Comparison of ENCODE assay signal across 33 cellular contexts in genomic region chr17:42778570-42778969, GRCh38. TPM values are rescaled to one million over a fixed set of nuclear protein-coding genes. Genes with fewer than 3 reads are reported as not detected.
"Had no signal": no experiment of that assay in that cellular context is flagged by ENCODE, and none has a peak within 500 bp of the region (broad histone marks: within the 10 kb centered on the region; RNA-seq: fewer than 3 reads in every experiment).

No MANE protein-coding gene starts in this region.

- ATAC-seq: esophagus mucosa; foreskin keratinocyte; heart left ventricle; naive thymus-derived CD4-positive, alpha-beta T cell; right cardiac atrium; stimulated activated naive CD8-positive, alpha-beta T cell treated with anti-CD3 and anti-CD28 coated beads, Interleukin-15, Interleukin-2, amounts not matched to agents 100 U/mL and 50 U/mL, for 24 hours had no signal

- H3K4me3 ChIP-seq: heart left ventricle, testis had no signal

- H3K27ac Mint-ChIP-seq: activated CD4-positive, alpha-beta memory T cell treated with anti-CD3 and anti-CD28 coated beads for 36 hours; activated CD4-positive, alpha-beta T cell treated with anti-CD3 and anti-CD28 coated beads, Interleukin-2, amount 10 ng/mL, durations not matched to agents 24 days and 14 days; activated naive CD4-positive, alpha-beta T cell treated with anti-CD3 and anti-CD28 coated beads, Interleukin-2, amount 10 ng/mL, durations not matched to agents 7 days and 5 days; activated naive CD8-positive, alpha-beta T cell treated with anti-CD3 and anti-CD28 coated beads, Interleukin-2, amount 10 ng/mL, durations not matched to agents 7 days and 5 days; activated T-helper 1 cell treated with anti-CD3 and anti-CD28 coated beads, Interleukin-12 subunit alpha, Interleukin-12 subunit beta, Interleukin-2, Interleukin-4 antibody, amounts not matched to agents 30 ng/mL and 10 ng/mL and 1 ng/mL, durations not matched to agents 14 hours and 24 hours and 36 hours; immature natural killer cell; mesothelial cell of epicardium had no signal

- H3K9me3 ChIP-seq: heart left ventricle, testis had no signal

- DNase-seq: activated CD4-positive, alpha-beta memory T cell treated with anti-CD3 and anti-CD28 coated beads for 36 hours; activated CD4-positive, alpha-beta T cell treated with anti-CD3 and anti-CD28 coated beads, Interleukin-2, amount 10 ng/mL, durations not matched to agents 24 days and 14 days; activated CD4-positive, CD25-positive, alpha-beta regulatory T cell treated with anti-CD3 and anti-CD28 coated beads, Interleukin-2, amount 50 U/mL, for 72 hours; activated CD8-positive, alpha-beta memory T cell treated with anti-CD3 and anti-CD28 coated beads, Interleukin-2, amount 50 U/mL, for 4 hours; activated gamma-delta T cell; activated naive CD4-positive, alpha-beta T cell treated with anti-CD3 and anti-CD28 coated beads, Interleukin-2, amount 10 ng/mL, durations not matched to agents 7 days and 5 days; activated naive CD8-positive, alpha-beta T cell treated with anti-CD3 and anti-CD28 coated beads, Interleukin-2, amount 10 ng/mL, durations not matched to agents 7 days and 5 days; activated T-cell treated with anti-CD3 and anti-CD28 coated beads, Interleukin-2, amount 50 U/mL, for 1 hour; caudate nucleus; foreskin keratinocyte; heart left ventricle; hypothalamus; immature natural killer cell; mammary epithelial cell; naive thymus-derived CD4-positive, alpha-beta T cell; posterior cingulate gyrus; right cardiac atrium; stimulated activated CD4-positive, alpha-beta T cell treated with anti-CD3 and anti-CD28 coated beads, Interleukin-2, amount 100 ng/mL, for 48 hours; stimulated activated naive CD8-positive, alpha-beta T cell treated with anti-CD3 and anti-CD28 coated beads, Interleukin-15, Interleukin-2, amounts not matched to agents 100 U/mL and 50 U/mL, for 24 hours; T-helper 9 cell; testis; trophoblast cell had no signal

- H3K9me3 Mint-ChIP-seq: activated CD4-positive, alpha-beta memory T cell treated with anti-CD3 and anti-CD28 coated beads for 36 hours; activated CD4-positive, alpha-beta T cell treated with anti-CD3 and anti-CD28 coated beads, Interleukin-2, amount 10 ng/mL, durations not matched to agents 24 days and 14 days; activated naive CD4-positive, alpha-beta T cell treated with anti-CD3 and anti-CD28 coated beads, Interleukin-2, amount 10 ng/mL, durations not matched to agents 7 days and 5 days; activated naive CD8-positive, alpha-beta T cell treated with anti-CD3 and anti-CD28 coated beads, Interleukin-2, amount 10 ng/mL, durations not matched to agents 7 days and 5 days; activated T-helper 1 cell treated with anti-CD3 and anti-CD28 coated beads, Interleukin-12 subunit alpha, Interleukin-12 subunit beta, Interleukin-2, Interleukin-4 antibody, amounts not matched to agents 30 ng/mL and 10 ng/mL and 1 ng/mL, durations not matched to agents 14 hours and 24 hours and 36 hours; immature natural killer cell; mesothelial cell of epicardium had no signal

- FAIRE-seq: astrocyte, kidney, TTC549, urothelium cell line had no signal

- H3K4me3 Mint-ChIP-seq: activated CD4-positive, alpha-beta memory T cell treated with anti-CD3 and anti-CD28 coated beads for 36 hours; activated CD4-positive, alpha-beta T cell treated with anti-CD3 and anti-CD28 coated beads, Interleukin-2, amount 10 ng/mL, durations not matched to agents 24 days and 14 days; activated naive CD4-positive, alpha-beta T cell treated with anti-CD3 and anti-CD28 coated beads, Interleukin-2, amount 10 ng/mL, durations not matched to agents 7 days and 5 days; activated naive CD8-positive, alpha-beta T cell treated with anti-CD3 and anti-CD28 coated beads, Interleukin-2, amount 10 ng/mL, durations not matched to agents 7 days and 5 days; activated T-helper 1 cell treated with anti-CD3 and anti-CD28 coated beads, Interleukin-12 subunit alpha, Interleukin-12 subunit beta, Interleukin-2, Interleukin-4 antibody, amounts not matched to agents 30 ng/mL and 10 ng/mL and 1 ng/mL, durations not matched to agents 14 hours and 24 hours and 36 hours; immature natural killer cell had no signal

- H3K27ac ChIP-seq: foreskin keratinocyte, heart left ventricle, testis had no signal

RNA-seq across cellular contexts. Expression of gene WNK4, which starts 1.8 kb away (rescaled TPM):
- total RNA-seq: osteoblast, right cardiac atrium had no signal
- polyA plus RNA-seq: heart left ventricle; immature natural killer cell; naive thymus-derived CD4-positive, alpha-beta T cell had no signal

RNA-seq across cellular contexts. Expression of gene RAMP2, which starts 17.5 kb away (rescaled TPM):
- total RNA-seq: activated CD4-positive, alpha-beta memory T cell treated with anti-CD3 and anti-CD28 coated beads for 36 hours; activated CD4-positive, alpha-beta T cell treated with anti-CD3 and anti-CD28 coated beads, Interleukin-2, amount 10 ng/mL, durations not matched to agents 24 days and 14 days; activated CD8-positive, alpha-beta memory T cell treated with anti-CD3 and anti-CD28 coated beads for 36 hours; activated naive CD8-positive, alpha-beta T cell treated with anti-CD3 and anti-CD28 coated beads, Interleukin-2, amount 10 ng/mL, durations not matched to agents 7 days and 5 days; activated T-helper 1 cell treated with anti-CD3 and anti-CD28 coated beads, Interleukin-12 subunit alpha, Interleukin-12 subunit beta, Interleukin-2, Interleukin-4 antibody, amounts not matched to agents 30 ng/mL and 10 ng/mL and 1 ng/mL, durations not matched to agents 14 hours and 24 hours and 36 hours; foreskin keratinocyte; mammary epithelial cell; naive thymus-derived CD4-positive, alpha-beta T cell; osteoblast; T-helper 1 cell treated with Interleukin-12 subunit alpha and Interleukin-12 subunit beta and Interleukin-4 antibody, amounts not matched to agents 30 ng/mL and 1 ng/mL, for 36 hours had no signal
- polyA plus RNA-seq: immature natural killer cell; naive thymus-derived CD4-positive, alpha-beta T cell had no signal

RNA-seq across cellular contexts. Expression of gene CNTD1, which starts 20.1 kb away (rescaled TPM):
- total RNA-seq: activated CD4-positive, alpha-beta memory T cell treated with anti-CD3 and anti-CD28 coated beads for 36 hours; activated CD4-positive, alpha-beta T cell treated with anti-CD3 and anti-CD28 coated beads, Interleukin-2, amount 10 ng/mL, durations not matched to agents 24 days and 14 days; activated CD8-positive, alpha-beta memory T cell treated with anti-CD3 and anti-CD28 coated beads for 36 hours; activated T-helper 1 cell treated with anti-CD3 and anti-CD28 coated beads, Interleukin-12 subunit alpha, Interleukin-12 subunit beta, Interleukin-2, Interleukin-4 antibody, amounts not matched to agents 30 ng/mL and 10 ng/mL and 1 ng/mL, durations not matched to agents 14 hours and 24 hours and 36 hours; astrocyte; chondrocyte; esophagus mucosa; foreskin keratinocyte; heart left ventricle; naive thymus-derived CD4-positive, alpha-beta T cell; osteoblast; T-helper 1 cell treated with Interleukin-12 subunit alpha and Interleukin-12 subunit beta and Interleukin-4 antibody, amounts not matched to agents 30 ng/mL and 1 ng/mL, for 36 hours had no signal
- polyA plus RNA-seq: mammary epithelial cell had no signal
